In genomic region chr10:50659865-50660730, GRCh38 we compare ENCODE assay signal across 8 cellular contexts. TPM values are rescaled to one million over a fixed set of nuclear protein-coding genes. Genes with fewer than 3 reads are reported as not detected.
A peak's percentile ranks its signal among the peaks of the same experiment; 100 is the strongest.
DNase-seq lines count a peak whose midpoint lies in the region; ATAC-seq, FAIRE-seq and TF ChIP-seq lines count a peak whose summit lies in the region.
"Not testable (repeated sequence)": the region's sequence is repeated elsewhere in the genome, so short reads cannot be mapped to it uniquely, and the experiment has no call there.

No MANE protein-coding gene starts in this region.

- intact Hi-C loops in naive thymus-derived CD4-positive, alpha-beta T cell (cut with micrococcal nuclease), result loop anchor here in 1 of 2 donors (10.0 kb wide), 1 partner anchor 385 kb away; no protein-coding TSS in a partner anchor

- H3K36me3 ChIP-seq in OCI-LY3 (replicated peaks; ENCODE audit: low read depth, low read length); endocrine pancreas (ENCODE audit: control insufficient read depth, insufficient read depth, low read length); naive thymus-derived CD4-positive, alpha-beta T cell (ENCODE audit: control insufficient read depth in 2 of 3, insufficient read depth in 3 of 3, low read length in 3 of 3): not testable (repeated sequence)

- DNase-seq in activated CD8-positive, alpha-beta memory T cell treated with anti-CD3 and anti-CD28 coated beads, Interleukin-2, amount 10 ng/mL, durations not matched to agents 7 days and 5 days, result peak; percentile 89
- peak in 7 of 9 donors; percentile 20 to 61 (median 46) for DNase-seq in naive thymus-derived CD4-positive, alpha-beta T cell
- DNase-seq in urothelium cell line (ENCODE audit: low spot score), result peak; percentile 71

- H3K4me3 Mint-ChIP-seq in activated CD8-positive, alpha-beta memory T cell treated with anti-CD3 and anti-CD28 coated beads, Interleukin-2, amount 10 ng/mL, durations not matched to agents 7 days and 5 days, result peak overlapping the region; percentile 85
- peak overlapping the region in 9 of 10 donors; percentile 50 to 94 (median 82) for H3K4me3 Mint-ChIP-seq in naive thymus-derived CD4-positive, alpha-beta T cell

- peak overlapping the region; percentile 89 for H3K27ac Mint-ChIP-seq in activated CD8-positive, alpha-beta memory T cell treated with anti-CD3 and anti-CD28 coated beads, Interleukin-2, amount 10 ng/mL, durations not matched to agents 7 days and 5 days
- peak overlapping the region in 5 of 9 donors; percentile 51 to 91 (median 72) for H3K27ac Mint-ChIP-seq in naive thymus-derived CD4-positive, alpha-beta T cell

- not testable (repeated sequence) for H3K4me1 ChIP-seq in OCI-LY3 (ENCODE audit: low read length); endocrine pancreas (ENCODE audit: control insufficient read depth, insufficient read depth, low read length); naive thymus-derived CD4-positive, alpha-beta T cell (ENCODE audit: control insufficient read depth in 2 of 2, insufficient read depth in 2 of 2, low read length in 2 of 2)

- H3K4me1 Mint-ChIP-seq in activated CD8-positive, alpha-beta memory T cell treated with anti-CD3 and anti-CD28 coated beads, Interleukin-2, amount 10 ng/mL, durations not matched to agents 7 days and 5 days, result peaks cover 19% of the 10 kb centered on the region
- H3K4me1 Mint-ChIP-seq in naive thymus-derived CD4-positive, alpha-beta T cell, result peaks cover 0 to 17% (median 10%) of the 10 kb centered on the region in 7 donors

- H4K20me1 ChIP-seq in OCI-LY3 (ENCODE audit: insufficient read depth, low read length), result not testable (repeated sequence)

- FAIRE-seq in urothelium cell line (lab: Jason Lieb, UNC), result peak; percentile 86

- H3K9ac ChIP-seq in OCI-LY3 (ENCODE audit: low read length), result peak overlapping the region; percentile 55
- H3K9ac ChIP-seq in endocrine pancreas (ENCODE audit: control insufficient read depth, insufficient read depth, low read length), result not testable (repeated sequence)

- H2AFZ ChIP-seq in OCI-LY3 (ENCODE audit: low read depth, low read length), result peak overlapping the region; percentile 95

- H3K27ac ChIP-seq in OCI-LY3 (ENCODE audit: low read length), result not testable (repeated sequence)
- peak overlapping the region; percentile 3 for H3K27ac ChIP-seq in naive thymus-derived CD4-positive, alpha-beta T cell (ENCODE audit: low read depth, low read length)

- peak overlapping the region; percentile 89 for H3K4me3 ChIP-seq in OCI-LY3 (ENCODE audit: low read length)
- H3K4me3 ChIP-seq in endocrine pancreas (ENCODE audit: control insufficient read depth, insufficient read depth, low read length), result peak overlapping the region; percentile 18
- H3K4me3 ChIP-seq in naive thymus-derived CD4-positive, alpha-beta T cell (ENCODE audit: low read length), result peak overlapping the region; percentile 54

- not testable (repeated sequence) for H3K36me3 Mint-ChIP-seq in activated CD8-positive, alpha-beta memory T cell treated with anti-CD3 and anti-CD28 coated beads, Interleukin-2, amount 10 ng/mL, durations not matched to agents 7 days and 5 days; naive thymus-derived CD4-positive, alpha-beta T cell

- H3K79me2 ChIP-seq in OCI-LY3 (ENCODE audit: low read length), result not testable (repeated sequence)

- peak; percentile 46 for TF ChIP-seq CTCF in GM12874 (IDR thresholded peaks at IDR 0.05; ENCODE audit: insufficient read depth, low read depth, low read length)
- TF ChIP-seq CTCF in OCI-LY3 (IDR thresholded peaks at IDR 0.05; ENCODE audit: low read depth, low read length), result peak; percentile 44

- not testable (repeated sequence) for H3K9me3 Mint-ChIP-seq in activated CD8-positive, alpha-beta memory T cell treated with anti-CD3 and anti-CD28 coated beads, Interleukin-2, amount 10 ng/mL, durations not matched to agents 7 days and 5 days (ENCODE audit: low read depth); naive thymus-derived CD4-positive, alpha-beta T cell

- not testable (repeated sequence) for H3K27me3 ChIP-seq in OCI-LY3 (ENCODE audit: low read depth, low read length); endocrine pancreas (ENCODE audit: control insufficient read depth, insufficient read depth, low read length); naive thymus-derived CD4-positive, alpha-beta T cell (ENCODE audit: control insufficient read depth in 2 of 2, insufficient read depth in 2 of 2, low read length in 2 of 2)

- CTCF ChIA-PET in activated CD8-positive, alpha-beta memory T cell treated with anti-CD3 and anti-CD28 coated beads, Interleukin-2, amount 10 ng/mL, durations not matched to agents 7 days and 5 days (lab: Charles Lee), result interaction anchor here (0.8 to 2.0 kb wide), 10 partner anchors 9 to 103 kb away, joined by 3 to 9 read pairs (median 5); partner anchors contain the start of gene ASAH2B
- CTCF ChIA-PET in naive thymus-derived CD4-positive, alpha-beta T cell (lab: Charles Lee), result not testable (repeated sequence)

- H3K4me2 ChIP-seq in OCI-LY3 (ENCODE audit: low read length), result peak overlapping the region; percentile 83

- H3K9me3 ChIP-seq in OCI-LY3 (ENCODE audit: insufficient read depth, low read length); endocrine pancreas (ENCODE audit: control insufficient read depth, low read length); naive thymus-derived CD4-positive, alpha-beta T cell (ENCODE audit: control insufficient read depth in 2 of 3, low read length in 3 of 3): not testable (repeated sequence)

- POLR2A ChIA-PET in naive thymus-derived CD4-positive, alpha-beta T cell (lab: Charles Lee), result not testable (repeated sequence)

- ATAC-seq in GM21717 (IDR thresholded peaks at IDR 0.05; ENCODE audit: unreplicated experiment) (peak; percentile 96), HG03565 (IDR thresholded peaks at IDR 0.05; ENCODE audit: unreplicated experiment) (peak; percentile 99)
- peak; percentile 98 for ATAC-seq in activated CD8-positive, alpha-beta memory T cell treated with anti-CD3 and anti-CD28 coated beads, Interleukin-2, amount 10 ng/mL, durations not matched to agents 7 days and 5 days
- peak; percentile 93 for ATAC-seq in naive thymus-derived CD4-positive, alpha-beta T cell

- not testable (repeated sequence) for H3K27me3 Mint-ChIP-seq in activated CD8-positive, alpha-beta memory T cell treated with anti-CD3 and anti-CD28 coated beads, Interleukin-2, amount 10 ng/mL, durations not matched to agents 7 days and 5 days; naive thymus-derived CD4-positive, alpha-beta T cell

RNA-seq across cellular contexts. Expression of gene SGMS1, which starts 36.3 kb away (rescaled TPM):
- total RNA-seq in activated CD8-positive, alpha-beta memory T cell treated with anti-CD3 and anti-CD28 coated beads, Interleukin-2, amount 10 ng/mL, durations not matched to agents 7 days and 5 days, result 10 to 100 TPM; 37.0 to 38.4 TPM
- total RNA-seq in naive thymus-derived CD4-positive, alpha-beta T cell, result 10 to 100 TPM; 19.6 to 45.7 (median 29.5) TPM
- 10 to 100 TPM; 11.5 to 14.5 TPM for polyA plus RNA-seq in naive thymus-derived CD4-positive, alpha-beta T cell

Comparison
In these comparisons a context has a peak if more than half of its experiments do, and no peak if none do; other contexts are left out.
1. H3K4me3 ChIP-seq: peak in every context shown above with its lines; median percentile 89 in OCI-LY3; 54 in naive thymus-derived CD4-positive, alpha-beta T cell; 18 in endocrine pancreas.